18 cellular contexts compared by ENCODE assay signal in genomic region chr14:33061667-33062325, GRCh38.
DNase-seq lines count a peak whose midpoint lies in the region; ATAC-seq, FAIRE-seq and TF ChIP-seq lines count a peak whose summit lies in the region.
"Had no signal": no experiment of that assay in that cellular context is flagged by ENCODE, and none has a peak within 500 bp of the region (broad histone marks: within the 10 kb centered on the region; RNA-seq: fewer than 3 reads in every experiment).

No MANE protein-coding gene starts in this region.

- ATAC-seq in HG02642 (IDR thresholded peaks at IDR 0.05; ENCODE audit: poor library complexity, unreplicated experiment) (no peak), GM21515 (IDR thresholded peaks at IDR 0.05; ENCODE audit: unreplicated experiment) (no peak)
- ATAC-seq: gastrocnemius medialis, left lobe of liver had no signal

- FAIRE-seq in D721Med (lab: Jason Lieb, UNC): no peak

- TF ChIP-seq CTCF in GM12864 (IDR thresholded peaks at IDR 0.05; ENCODE audit: low read depth, low read length, missing control alignments) (peak; percentile 6), D721Med (IDR thresholded peaks at IDR 0.05; ENCODE audit: insufficient read depth, missing control alignments) (no peak)

- DNase-seq in GM12864 (ENCODE audit: low read depth): no peak
- peak; percentile 71 for DNase-seq in NCI-H226
- DNase-seq in amniotic epithelial cell (ENCODE audit: low read depth): peak; percentile 57
- peak; percentile 27 for DNase-seq in medulla oblongata (ENCODE audit: extremely low spot score)
- DNase-seq in NAMALWA (ENCODE audit: low spot score): no peak
- no peak for DNase-seq in D721Med (ENCODE audit: insufficient read length, low spot score)
- DNase-seq: activated CD4-positive, alpha-beta T cell treated with anti-CD3 and anti-CD28 coated beads, Interleukin-2, amount 50 U/mL, for 48 hours; activated T-cell treated with anti-CD3 and anti-CD28 coated beads for 4 hours; central memory CD4-positive, alpha-beta T cell; DMS153; dorsolateral prefrontal cortex; gastrocnemius medialis; midbrain; NCI-H1417 treated with DMSO at 0.1 percent for 48 hours; NCI-H446 treated with DMSO at 0.1 percent for 48 hours had no signal

- no peak overlapping the region for H3K4me3 ChIP-seq in GM12864 (ENCODE audit: low read depth, low read length)
- H3K4me3 ChIP-seq: dorsolateral prefrontal cortex, gastrocnemius medialis had no signal

Comparison
In these comparisons a context has a peak if more than half of its experiments do, and no peak if none do; other contexts are left out.
1. DNase-seq: peak in NCI-H226 (single experiment), amniotic epithelial cell (single experiment) and medulla oblongata (single experiment); none in GM12864 (single experiment), NAMALWA (single experiment) and D721Med (single experiment).